In the genomic region with DNA sequence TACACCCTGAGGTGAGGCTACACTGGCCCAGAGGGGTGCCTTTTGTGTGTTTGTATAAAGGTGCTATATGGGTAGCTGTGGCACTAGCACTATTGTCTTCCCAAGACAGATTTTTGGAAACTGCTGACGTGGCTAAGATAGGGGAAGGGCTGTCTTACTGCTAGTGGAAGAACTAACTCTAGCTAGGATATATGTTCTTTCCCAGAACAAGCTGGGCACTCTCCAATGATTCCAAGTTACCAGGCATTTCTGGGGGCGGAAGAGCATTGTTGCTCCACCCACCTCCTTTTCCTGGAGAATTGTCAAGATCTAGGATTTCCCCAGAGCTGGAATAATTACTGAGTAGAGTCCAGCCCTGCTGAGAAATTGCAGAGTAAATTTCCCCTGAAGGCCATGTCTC, we compare ENCODE assay signal across 1 cellular context.
A peak's percentile ranks its signal among the peaks of the same experiment; 100 is the strongest.
TF ChIP-seq lines count a peak whose summit lies in the region.

No MANE protein-coding gene starts in this region.

TF ChIP-seq in HepG2, 621 proteins besides CTCF, POLR2A, EP300 and RAD21:
- TF ChIP-seq ZFP36L2 (CRISPR knock-in tag; IDR thresholded peaks at IDR 0.05) (no peak), MAFK (conservative IDR thresholded peaks at IDR 0.05 in 1 of 2, IDR thresholded peaks at IDR 0.05 in 1 of 2; ENCODE audit: low read length in 2 of 2) (peak; percentile 63 to 87), MAFF (IDR thresholded peaks at IDR 0.05; ENCODE audit: low read depth, low read length) (peak; percentile 77), ZKSCAN5 (CRISPR knock-in tag; IDR thresholded peaks at IDR 0.05) (no peak)
TF ChIP-seq in HepG2: peak in this region for 2.
